ENCODE assay signal across 8 cellular contexts in the genomic region with DNA sequence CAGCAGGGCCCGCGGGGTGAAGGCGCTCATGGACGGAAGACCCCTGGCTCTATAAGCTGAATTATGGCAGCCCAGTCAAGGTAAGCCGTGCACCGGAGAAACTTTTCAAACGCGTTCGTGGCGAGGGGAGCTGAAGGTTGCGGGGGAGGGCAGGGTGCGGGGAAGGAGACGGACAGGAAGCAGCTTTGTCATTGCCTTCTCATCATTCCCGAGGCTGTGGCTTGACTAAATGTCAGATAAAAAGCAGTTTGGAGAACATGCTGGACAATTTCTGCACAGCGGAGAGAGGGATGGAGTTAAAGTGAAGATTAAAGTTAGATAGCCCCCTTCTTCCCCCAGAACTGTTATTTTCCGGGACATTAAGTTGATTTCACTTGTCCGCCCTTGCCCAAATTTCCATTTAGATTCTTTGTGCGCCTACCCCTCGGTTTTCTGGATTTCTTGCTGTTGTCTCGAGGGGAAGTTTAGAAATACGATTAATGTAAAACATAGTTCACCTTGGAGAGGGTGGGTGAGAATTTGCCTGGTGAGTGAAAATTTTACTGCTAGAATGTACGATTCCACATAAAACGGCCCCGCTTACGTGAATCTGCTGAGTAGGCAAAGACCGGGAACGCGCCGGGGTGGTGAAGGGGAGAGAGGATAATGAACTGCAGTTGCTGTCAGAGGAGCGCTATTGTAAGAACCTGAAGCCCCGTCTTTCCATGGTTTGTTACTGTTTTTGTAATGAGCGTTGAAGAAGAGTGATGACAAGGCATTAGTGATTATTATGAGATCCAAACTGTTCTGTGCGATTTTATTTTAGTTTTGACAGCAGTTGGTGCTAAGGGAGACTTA.
DNase-seq lines count a peak whose midpoint lies in the region; ATAC-seq and TF ChIP-seq lines count a peak whose summit lies in the region.

No MANE protein-coding gene starts in this region.

- POLR2A ChIA-PET in activated CD8-positive, alpha-beta T cell treated with anti-CD3 and anti-CD28 coated beads for 36 hours (lab: Charles Lee) = interaction anchor here (0.6 to 5.8 kb wide), 17 partner anchors 10 to 212 kb away, joined by 3 to 68 read pairs (median 4); a partner anchor contains a TSS

- H3K36me3 Mint-ChIP-seq in activated CD8-positive, alpha-beta T cell treated with anti-CD3 and anti-CD28 coated beads for 36 hours (ENCODE audit: low read depth) = no peaks in the 10 kb centered on the region
- H3K36me3 Mint-ChIP-seq in endothelial cell (ENCODE audit: low read depth, unreplicated experiment) = peaks cover 12% of the 10 kb centered on the region

- TF ChIP-seq CTCF in activated CD8-positive, alpha-beta T cell treated with anti-CD3 and anti-CD28 coated beads for 36 hours (IDR thresholded peaks at IDR 0.05) = no peak
- TF ChIP-seq CTCF in endothelial cell (IDR thresholded peaks at IDR 0.05; ENCODE audit: unreplicated experiment) = no peak

- no peaks in the 10 kb centered on the region for H3K9me3 Mint-ChIP-seq in activated CD8-positive, alpha-beta T cell treated with anti-CD3 and anti-CD28 coated beads for 36 hours
- H3K9me3 Mint-ChIP-seq in endothelial cell (ENCODE audit: unreplicated experiment) = no peaks in the 10 kb centered on the region

- H3K27ac Mint-ChIP-seq in activated CD8-positive, alpha-beta T cell treated with anti-CD3 and anti-CD28 coated beads for 36 hours = peak overlapping the region; percentile 93
- H3K27ac Mint-ChIP-seq in endothelial cell (ENCODE audit: unreplicated experiment) = peak overlapping the region; percentile 98

- DNase-seq in DMS 273 (lab: John Stamatoyannopoulos, UW; ENCODE audit: unreplicated experiment) (peak; percentile 67), DMS 273 treated with DMSO at 0.1 percent for 48 hours (lab: John Stamatoyannopoulos, UW) (no peak), NCI-H446 treated with DMSO at 0.1 percent for 48 hours (lab: John Stamatoyannopoulos, UW) (peak; percentile 22), endothelial cell (ENCODE audit: low spot score) (peak; percentile 50), mucosa of gallbladder (ENCODE audit: low spot score) (peak; percentile 47)
- DNase-seq in activated CD8-positive, alpha-beta T cell treated with anti-CD3 and anti-CD28 coated beads for 36 hours = peak; percentile 68
- peak; percentile 62 for DNase-seq in stimulated activated naive CD8-positive, alpha-beta T cell treated with anti-CD3 and anti-CD28 coated beads, Interleukin-15, Interleukin-2, amounts not matched to agents 100 U/mL and 50 U/mL, for 24 hours

- ATAC-seq in activated CD8-positive, alpha-beta T cell treated with anti-CD3 and anti-CD28 coated beads for 36 hours = no peak
- no peak for ATAC-seq in stimulated activated naive CD8-positive, alpha-beta T cell treated with anti-CD3 and anti-CD28 coated beads, Interleukin-15, Interleukin-2, amounts not matched to agents 100 U/mL and 50 U/mL, for 24 hours
- ATAC-seq in GM18520 (IDR thresholded peaks at IDR 0.05; ENCODE audit: unreplicated experiment) = no peak

- H3K4me3 Mint-ChIP-seq in activated CD8-positive, alpha-beta T cell treated with anti-CD3 and anti-CD28 coated beads for 36 hours = peak overlapping the region; percentile 90
- H3K4me3 Mint-ChIP-seq in endothelial cell (ENCODE audit: unreplicated experiment) = peak overlapping the region; percentile 99

- no peaks in the 10 kb centered on the region for H3K27me3 Mint-ChIP-seq in activated CD8-positive, alpha-beta T cell treated with anti-CD3 and anti-CD28 coated beads for 36 hours
- peaks cover 10% of the 10 kb centered on the region for H3K27me3 Mint-ChIP-seq in endothelial cell (ENCODE audit: unreplicated experiment)

- CTCF ChIA-PET in activated CD8-positive, alpha-beta T cell treated with anti-CD3 and anti-CD28 coated beads for 36 hours (lab: Charles Lee) = interaction anchor here (1.1 to 5.6 kb wide), 8 partner anchors 14 to 86 kb away, joined by 3 to 40 read pairs (median 10); a partner anchor contains a TSS

- peaks cover 53% of the 10 kb centered on the region for H3K4me1 Mint-ChIP-seq in activated CD8-positive, alpha-beta T cell treated with anti-CD3 and anti-CD28 coated beads for 36 hours (ENCODE audit: low read depth)
- H3K4me1 Mint-ChIP-seq in endothelial cell (ENCODE audit: unreplicated experiment) = peaks cover 59% of the 10 kb centered on the region

- intact Hi-C loops in activated CD8-positive, alpha-beta T cell treated with anti-CD3 and anti-CD28 coated beads for 36 hours (cut with micrococcal nuclease) = loop anchor here (2.0 to 5.0 kb wide), 2 partner anchors 67 to 85 kb away; no protein-coding TSS in a partner anchor
